ENCODE assay signal across 8 cellular contexts in the genomic region with DNA sequence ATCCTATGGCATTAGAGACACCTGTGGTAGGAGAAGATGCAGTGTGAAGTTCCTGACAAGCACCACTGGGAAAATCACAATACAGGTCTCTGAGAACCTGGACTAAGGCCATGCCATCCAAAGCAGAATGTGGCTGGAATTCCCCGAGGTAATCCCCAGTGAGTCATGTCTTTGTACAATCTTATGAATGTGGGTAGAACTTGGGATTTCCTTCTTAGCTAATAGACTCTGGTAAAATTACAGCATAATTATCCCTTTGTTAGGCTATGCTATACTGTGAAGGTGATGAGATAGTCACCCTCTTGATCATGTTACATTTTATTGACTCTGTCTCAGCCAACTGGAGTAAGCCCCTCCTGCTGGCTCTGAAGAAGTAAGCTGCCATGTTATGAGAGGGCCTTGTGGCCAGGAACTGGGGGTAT.
A peak's percentile ranks its signal among the peaks of the same experiment; 100 is the strongest.
DNase-seq lines count a peak whose midpoint lies in the region; ATAC-seq and TF ChIP-seq lines count a peak whose summit lies in the region.

No MANE protein-coding gene starts in this region.

- H3K4me1 ChIP-seq in upper lobe of right lung: no peaks in the 10 kb centered on the region

- H3K27me3 ChIP-seq in brain microvascular endothelial cell (replicated peaks) (no peaks in the 10 kb centered on the region), upper lobe of right lung (no peaks in the 10 kb centered on the region)

- H3K36me3 ChIP-seq in brain microvascular endothelial cell (replicated peaks) (no peaks in the 10 kb centered on the region), upper lobe of right lung (no peaks in the 10 kb centered on the region)

- intact Hi-C loops in upper lobe of right lung (cut with DNase I): no loop called here

- TF ChIP-seq CTCF in brain microvascular endothelial cell (IDR thresholded peaks at IDR 0.05; ENCODE audit: low read depth, low read length, missing control alignments): no peak
- no peak for TF ChIP-seq CTCF in upper lobe of right lung (IDR thresholded peaks at IDR 0.05)

- in situ Hi-C loops in brain microvascular endothelial cell (cut with HindIII; ENCODE audit: low pct_ligation_motif_present, low sequenced_read_pairs): no loop called here

- no peaks in the 10 kb centered on the region for H3K9me3 ChIP-seq in upper lobe of right lung

- H3K27ac ChIP-seq in brain microvascular endothelial cell (no peak overlapping the region), upper lobe of right lung (no peak overlapping the region)

- H3K4me3 ChIP-seq in brain microvascular endothelial cell (ENCODE audit: low read depth, low read length): no peak overlapping the region
- no peak overlapping the region for H3K4me3 ChIP-seq in upper lobe of right lung

- peak; percentile 92 for DNase-seq in A172 (ENCODE audit: low spot score)
- DNase-seq in brain microvascular endothelial cell: peak; percentile 45
- no peak for DNase-seq in NCI-H2171 treated with DMSO at 0.1 percent for 48 hours (lab: John Stamatoyannopoulos, UW)
- DNase-seq in NCI-H526 (lab: John Stamatoyannopoulos, UW): no peak
- no peak for DNase-seq in upper lobe of right lung

- ATAC-seq in GM18873 (IDR thresholded peaks at IDR 0.05; ENCODE audit: low FRiP score, unreplicated experiment): peak; percentile 62
- peak; percentile 80 for ATAC-seq in HG03378 (IDR thresholded peaks at IDR 0.05; ENCODE audit: unreplicated experiment)
- ATAC-seq in upper lobe of right lung: no peak
- no peak for ATAC-seq in GM21576 (IDR thresholded peaks at IDR 0.05; ENCODE audit: unreplicated experiment)

Comparison
In these comparisons a context has a peak if more than half of its experiments do, and no peak if none do; other contexts are left out.
1. DNase-seq: peak in A172 (single experiment) and brain microvascular endothelial cell (single experiment); none in NCI-H2171 treated with DMSO at 0.1 percent for 48 hours (single experiment), NCI-H526 (0 of 2) and upper lobe of right lung (single experiment).
2. ATAC-seq: peak in GM18873 (single experiment) and HG03378 (single experiment); none in upper lobe of right lung (single experiment) and GM21576 (single experiment).